ENCODE assay signal across 20 cellular contexts in genomic region chr2:37682473-37682872, GRCh38.
DNase-seq lines count a peak whose midpoint lies in the region; ATAC-seq lines count a peak whose summit lies in the region.
"Had no signal": no experiment of that assay in that cellular context is flagged by ENCODE, and none has a peak within 500 bp of the region (broad histone marks: within the 10 kb centered on the region; RNA-seq: fewer than 3 reads in every experiment).

No MANE protein-coding gene starts in this region.

- H3K4me1 Mint-ChIP-seq in activated T-cell treated with anti-CD3 and anti-CD28 coated beads, Interleukin-2, amount 50 U/mL, for 24 hours (ENCODE audit: low read depth): peaks cover 51% of the 10 kb centered on the region
- H3K4me1 Mint-ChIP-seq in activated naive CD8-positive, alpha-beta T cell treated with anti-CD3 and anti-CD28 coated beads, Interleukin-2, amount 50 U/mL, for 24 hours: peaks cover 38% of the 10 kb centered on the region
- H3K4me1 Mint-ChIP-seq in stimulated activated effector memory CD8-positive, alpha-beta T cell treated with anti-CD3 and anti-CD28 coated beads, Interleukin-12 subunit alpha, Interleukin-12 subunit beta, amount 100 ng/mL, for 72 hours: peaks cover 28% of the 10 kb centered on the region

- H3K27me3 Mint-ChIP-seq in activated T-cell treated with anti-CD3 and anti-CD28 coated beads, Interleukin-2, amount 50 U/mL, for 24 hours: no peaks in the 10 kb centered on the region
- H3K27me3 Mint-ChIP-seq in activated naive CD8-positive, alpha-beta T cell treated with anti-CD3 and anti-CD28 coated beads, Interleukin-2, amount 50 U/mL, for 24 hours: no peaks in the 10 kb centered on the region
- H3K27me3 Mint-ChIP-seq: memory B cell had no signal

- no peak overlapping the region for H3K4me3 Mint-ChIP-seq in activated T-cell treated with anti-CD3 and anti-CD28 coated beads, Interleukin-2, amount 50 U/mL, for 24 hours
- no peak overlapping the region for H3K4me3 Mint-ChIP-seq in activated naive CD8-positive, alpha-beta T cell treated with anti-CD3 and anti-CD28 coated beads, Interleukin-2, amount 50 U/mL, for 24 hours
- no peak overlapping the region for H3K4me3 Mint-ChIP-seq in stimulated activated effector memory CD8-positive, alpha-beta T cell treated with anti-CD3 and anti-CD28 coated beads, Interleukin-12 subunit alpha, Interleukin-12 subunit beta, amount 100 ng/mL, for 72 hours
- H3K4me3 Mint-ChIP-seq: memory B cell had no signal

- peaks cover 2% of the 10 kb centered on the region for H3K36me3 Mint-ChIP-seq in activated T-cell treated with anti-CD3 and anti-CD28 coated beads, Interleukin-2, amount 50 U/mL, for 24 hours (ENCODE audit: low read depth)
- peaks cover 2% of the 10 kb centered on the region for H3K36me3 Mint-ChIP-seq in activated naive CD8-positive, alpha-beta T cell treated with anti-CD3 and anti-CD28 coated beads, Interleukin-2, amount 50 U/mL, for 24 hours (ENCODE audit: low read depth)
- no peaks in the 10 kb centered on the region for H3K36me3 Mint-ChIP-seq in stimulated activated effector memory CD8-positive, alpha-beta T cell treated with anti-CD3 and anti-CD28 coated beads, Interleukin-12 subunit alpha, Interleukin-12 subunit beta, amount 100 ng/mL, for 72 hours
- H3K36me3 Mint-ChIP-seq: memory B cell had no signal

- peak overlapping the region; percentile 37 for H3K27ac Mint-ChIP-seq in activated T-cell treated with anti-CD3 and anti-CD28 coated beads, Interleukin-2, amount 50 U/mL, for 24 hours
- H3K27ac Mint-ChIP-seq in activated naive CD8-positive, alpha-beta T cell treated with anti-CD3 and anti-CD28 coated beads, Interleukin-2, amount 50 U/mL, for 24 hours: peak overlapping the region; percentile 71
- H3K27ac Mint-ChIP-seq in stimulated activated effector memory CD8-positive, alpha-beta T cell treated with anti-CD3 and anti-CD28 coated beads, Interleukin-12 subunit alpha, Interleukin-12 subunit beta, amount 100 ng/mL, for 72 hours: peak overlapping the region; percentile 93
- H3K27ac Mint-ChIP-seq: memory B cell had no signal

- peaks cover 11% of the 10 kb centered on the region for H3K9me3 Mint-ChIP-seq in activated T-cell treated with anti-CD3 and anti-CD28 coated beads, Interleukin-2, amount 50 U/mL, for 24 hours
- peaks cover 7% of the 10 kb centered on the region for H3K9me3 Mint-ChIP-seq in activated naive CD8-positive, alpha-beta T cell treated with anti-CD3 and anti-CD28 coated beads, Interleukin-2, amount 50 U/mL, for 24 hours
- H3K9me3 Mint-ChIP-seq in stimulated activated effector memory CD8-positive, alpha-beta T cell treated with anti-CD3 and anti-CD28 coated beads, Interleukin-12 subunit alpha, Interleukin-12 subunit beta, amount 100 ng/mL, for 72 hours: peaks cover 7% of the 10 kb centered on the region
- H3K9me3 Mint-ChIP-seq: memory B cell had no signal

- no peak for ATAC-seq in activated naive CD8-positive, alpha-beta T cell treated with anti-CD3 and anti-CD28 coated beads, Interleukin-2, amount 50 U/mL, for 24 hours
- ATAC-seq in stimulated activated effector memory CD8-positive, alpha-beta T cell treated with anti-CD3 and anti-CD28 coated beads, Interleukin-12 subunit alpha, Interleukin-12 subunit beta, amount 100 ng/mL, for 72 hours: no peak
- ATAC-seq: left lobe of liver, right cardiac atrium had no signal

- DNase-seq in activated T-cell treated with anti-CD3 and anti-CD28 coated beads, Interleukin-2, amount 50 U/mL, for 24 hours: no peak
- DNase-seq in activated T-cell treated with anti-CD3 and anti-CD28 coated beads, Interleukin-2, amount 50 U/mL, for 48 hours: no peak
- peak; percentile 62 for DNase-seq in OCI-M1 (lab: John Stamatoyannopoulos, UW)
- DNase-seq in activated naive CD8-positive, alpha-beta T cell treated with anti-CD3 and anti-CD28 coated beads, Interleukin-2, amount 50 U/mL, for 24 hours: no peak
- DNase-seq in stimulated activated effector memory CD8-positive, alpha-beta T cell treated with anti-CD3 and anti-CD28 coated beads, Interleukin-12 subunit alpha, Interleukin-12 subunit beta, amount 100 ng/mL, for 72 hours (ENCODE audit: low spot score in 2 of 2): no peak
- no peak for DNase-seq in activated gamma-delta T cell (lab: John Stamatoyannopoulos, UW)
- DNase-seq in stimulated activated CD8-positive, alpha-beta memory T cell treated with anti-CD3 and anti-CD28 coated beads, Interleukin-4, amount 100 ng/mL, for 48 hours: no peak
- DNase-seq in DMS53 treated with DMSO at 0.1 percent for 48 hours (lab: John Stamatoyannopoulos, UW; ENCODE audit: unreplicated experiment): no peak
- DNase-seq: activated CD4-positive, alpha-beta T cell treated with anti-CD3 and anti-CD28 coated beads for 1 hour; DMS153; effector CD8-positive, alpha-beta T cell; KG1; NCI-H1105 treated with DMSO at 0.1 percent for 48 hours; NCI-H2029 treated with DMSO at 0.1 percent for 48 hours; NCI-H526 treated with DMSO at 0.1 percent for 48 hours; PC-9; right cardiac atrium; stomach had no signal

Comparison
In these comparisons a context has a peak if more than half of its experiments do, and no peak if none do; other contexts are left out.
1. H3K27ac Mint-ChIP-seq: peak in every context shown above with its lines; median percentile 93 in stimulated activated effector memory CD8-positive, alpha-beta T cell treated with anti-CD3 and anti-CD28 coated beads, Interleukin-12 subunit alpha, Interleukin-12 subunit beta, amount 100 ng/mL, for 72 hours; 71 in activated naive CD8-positive, alpha-beta T cell treated with anti-CD3 and anti-CD28 coated beads, Interleukin-2, amount 50 U/mL, for 24 hours; 37 in activated T-cell treated with anti-CD3 and anti-CD28 coated beads, Interleukin-2, amount 50 U/mL, for 24 hours.